ENCODE assay signal across 9 cellular contexts in genomic region chr5:168946363-168946762, GRCh38.
A peak's percentile ranks its signal among the peaks of the same experiment; 100 is the strongest.
DNase-seq lines count a peak whose midpoint lies in the region; ATAC-seq, FAIRE-seq and TF ChIP-seq lines count a peak whose summit lies in the region.
"Had no signal": no experiment of that assay in that cellular context is flagged by ENCODE, and none has a peak within 500 bp of the region (broad histone marks: within the 10 kb centered on the region; RNA-seq: fewer than 3 reads in every experiment).

No MANE protein-coding gene starts in this region.

- ATAC-seq in GM12878 (peak; percentile 16; the same call in 1 of the 3 replicates), left lung (peak; percentile 14), left lobe of liver (no peak), GM19467 (IDR thresholded peaks at IDR 0.05; ENCODE audit: unreplicated experiment) (no peak), HG02571 (IDR thresholded peaks at IDR 0.05; ENCODE audit: unreplicated experiment) (no peak)

- H3K9ac ChIP-seq in GM12878 (ENCODE audit: control insufficient read depth, insufficient read depth, low read length) = no peak overlapping the region
- H3K9ac ChIP-seq in kidney (ENCODE audit: low read length in 2 of 2) = no peak overlapping the region

- CTCF ChIA-PET in HEK293 (lab: Yijun Ruan, JAX) (interaction anchor here (0.6 to 2.5 kb wide), 15 partner anchors 9 to 635 kb away, joined by 3 to 12 read pairs (median 4); no protein-coding TSS in a partner anchor), GM12878 (lab: Yijun Ruan, JAX) (interaction anchor here (1.0 to 1.4 kb wide), 3 partner anchors 10 to 41 kb away, joined by 3 to 5 read pairs (median 4); no protein-coding TSS in a partner anchor)

- RAD21 ChIA-PET in GM12878 (lab: Charles Lee; ENCODE audit: unreplicated experiment) = no interaction called here

- no peak overlapping the region for H3K4me2 ChIP-seq in GM12878 (ENCODE audit: control insufficient read depth, insufficient read depth)

- H3K27ac ChIP-seq in HEK293 (ENCODE audit: extremely low read depth, low read depth, low read length) (no peak overlapping the region), GM12878 (ENCODE audit: control insufficient read depth, insufficient read depth) (no peak overlapping the region), left lung (no peak overlapping the region), kidney (ENCODE audit: low read depth in 2 of 2, low read length in 2 of 2) (no peak overlapping the region)

- 51% methylated on average over 6 of the region's 6 CpGs for WGBS in GM12878 (ENCODE audit: insufficient coverage, insufficient replicate concordance, low lambda C conversion rate, missing lambda C conversion rate)

- FAIRE-seq in GM12878 (lab: Jason Lieb, UNC) (no peak), kidney (lab: Jason Lieb, UNC) (no peak)

- H3K4me3 ChIP-seq in HEK293 (ENCODE audit: low read depth, low read length) (no peak overlapping the region), GM12878 (no peak overlapping the region), left lung (no peak overlapping the region), kidney (ENCODE audit: low read length in 2 of 2) (no peak overlapping the region)

- POLR2A ChIA-PET in HEK293 (lab: Yijun Ruan, JAX) = no interaction called here
- POLR2A ChIA-PET in GM12878 (lab: Charles Lee) = no interaction called here

- peak; percentile 71 for TF ChIP-seq CTCF in HEK293 (tag by site-specific recombination; IDR thresholded peaks at IDR 0.05)
- TF ChIP-seq CTCF in GM12878 (IDR thresholded peaks at IDR 0.05 in 2 of 3, conservative IDR thresholded peaks at IDR 0.05 in 1 of 3; ENCODE audit: control insufficient read depth in 2 of 3, extremely low read depth in 1 of 3, insufficient read depth in 1 of 3, low read depth in 3 of 3, low read length in 3 of 3) = peak in 2 of 3 experiments; percentile 10 to 40; a peak in 2 of 6 replicates
- no peak for TF ChIP-seq CTCF in left lung (IDR thresholded peaks at IDR 0.05)
- TF ChIP-seq CTCF in kidney (IDR thresholded peaks at IDR 0.05; ENCODE audit: borderline replicate concordance, extremely low read depth, insufficient read depth) = no peak

- SMC1A ChIA-PET in GM12878 (lab: Charles Lee; ENCODE audit: uncharacterized antibody, unreplicated experiment) = interaction anchor here (0.8 to 1.3 kb wide), 2 partner anchors 41 to 634 kb away, joined by 4 to 5 read pairs; no protein-coding TSS in a partner anchor

- intact Hi-C loops in GM12878 (cut with micrococcal nuclease; ENCODE audit: unreplicated experiment) = loop anchor here (1.0 to 10.0 kb wide), 2 partner anchors 242 to 267 kb away; no protein-coding TSS in a partner anchor
- intact Hi-C loops in left lung (cut with DNase I) = no loop called here
- intact Hi-C loops in kidney (cut with DNase I) = no loop called here

- no peak for TF ChIP-seq EP300 in GM12878 (IDR thresholded peaks at IDR 0.05; ENCODE audit: borderline replicate concordance in 1 of 2, control insufficient read depth in 1 of 2, low read depth in 2 of 2, low read length in 2 of 2)

- DNase-seq in D341Med (ENCODE audit: low spot score) (peak; percentile 69), GM12878 (ENCODE audit: low read depth, low spot score) (no peak), left lung (no peak), left lobe of liver (ENCODE audit: low spot score) (no peak), kidney (no peak)
- DNase-seq: GDM1 had no signal

- H3K4me1 ChIP-seq in HEK293 (ENCODE audit: control insufficient read depth, insufficient read depth, low read length) (no peaks in the 10 kb centered on the region), GM12878 (ENCODE audit: control insufficient read depth, insufficient read depth, low read length) (no peaks in the 10 kb centered on the region), left lung (no peaks in the 10 kb centered on the region), kidney (ENCODE audit: control insufficient read depth in 1 of 2, insufficient read depth in 1 of 2, low read depth in 1 of 2, low read length in 2 of 2) (no peaks in the 10 kb centered on the region)

- H3K9me3 ChIP-seq in HEK293 (ENCODE audit: control insufficient read depth, insufficient read depth, low read depth, low read length) (no peaks in the 10 kb centered on the region), GM12878 (replicated peaks; ENCODE audit: control insufficient read depth, insufficient read depth, low read length) (no peaks in the 10 kb centered on the region), left lung (no peaks in the 10 kb centered on the region), kidney (ENCODE audit: control insufficient read depth in 1 of 2, low read length in 2 of 2) (no peaks in the 10 kb centered on the region)

- in situ Hi-C loops in GM12878 (cut with MboI) = no loop called here

- TF ChIP-seq POLR2A in GM12878 (IDR thresholded peaks at IDR 0.05; ENCODE audit: low read depth, low read length) = no peak

- TF ChIP-seq RAD21 in GM12878 (IDR thresholded peaks at IDR 0.05; ENCODE audit: insufficient read depth, low read depth, low read length) = peak; percentile 38

- no peaks in the 10 kb centered on the region for H4K20me1 ChIP-seq in GM12878 (ENCODE audit: control insufficient read depth, insufficient read depth)

- no peak overlapping the region for H2AFZ ChIP-seq in GM12878 (ENCODE audit: control insufficient read depth, low read depth, low read length)

- no peaks in the 10 kb centered on the region for H3K79me2 ChIP-seq in GM12878 (ENCODE audit: control insufficient read depth, insufficient read depth, low read length)

- H3K36me3 ChIP-seq in HEK293 (ENCODE audit: control insufficient read depth in 2 of 2, insufficient read depth in 1 of 2, low read length in 2 of 2) = no peaks in the 10 kb centered on the region
- H3K36me3 ChIP-seq in GM12878 (ENCODE audit: control insufficient read depth in 2 of 2, insufficient read depth in 2 of 2, low read length in 1 of 2) = no peaks in the 10 kb centered on the region
- no peaks in the 10 kb centered on the region for H3K36me3 ChIP-seq in left lung
- no peaks in the 10 kb centered on the region for H3K36me3 ChIP-seq in kidney (ENCODE audit: control insufficient read depth in 1 of 2, insufficient read depth in 2 of 2, low read length in 2 of 2)

- peaks cover 0 to under 1% of the 10 kb centered on the region in 2 experiments; a peak in 1 of 4 replicates for H3K27me3 ChIP-seq in GM12878 (replicated peaks in 1 of 2; ENCODE audit: control insufficient read depth in 2 of 2, insufficient read depth in 2 of 2, low read length in 1 of 2)
- H3K27me3 ChIP-seq in left lung = peaks cover 0 to 10% of the 10 kb centered on the region in 2 donors

- no TSS peak for BruUV-seq in GM12878 (replicated peaks; lab: Mats Ljungman, UMichigan)

TF ChIP-seq in HEK293, 187 proteins besides CTCF, POLR2A, EP300 and RAD21 (continues in another document):
- TF ChIP-seq ZNF654 (tag by site-specific recombination; IDR thresholded peaks at IDR 0.05; ENCODE audit: low read depth) = peak; percentile 26
- no peak for TF ChIP-seq SP2 (tag by site-specific recombination; IDR thresholded peaks at IDR 0.05)
- TF ChIP-seq, protein P1, sequence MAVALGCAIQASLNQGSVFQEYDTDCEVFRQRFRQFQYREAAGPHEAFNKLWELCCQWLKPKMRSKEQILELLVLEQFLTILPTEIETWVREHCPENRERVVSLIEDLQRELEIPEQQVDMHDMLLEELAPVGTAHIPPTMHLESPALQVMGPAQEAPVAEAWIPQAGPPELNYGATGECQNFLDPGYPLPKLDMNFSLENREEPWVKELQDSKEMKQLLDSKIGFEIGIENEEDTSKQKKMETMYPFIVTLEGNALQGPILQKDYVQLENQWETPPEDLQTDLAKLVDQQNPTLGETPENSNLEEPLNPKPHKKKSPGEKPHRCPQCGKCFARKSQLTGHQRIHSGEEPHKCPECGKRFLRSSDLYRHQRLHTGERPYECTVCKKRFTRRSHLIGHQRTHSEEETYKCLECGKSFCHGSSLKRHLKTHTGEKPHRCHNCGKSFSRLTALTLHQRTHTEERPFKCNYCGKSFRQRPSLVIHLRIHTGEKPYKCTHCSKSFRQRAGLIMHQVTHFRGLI (tag by site-specific recombination; IDR thresholded peaks at IDR 0.05) = no peak
- no peak for TF ChIP-seq SP7 (tag by site-specific recombination; IDR thresholded peaks at IDR 0.05)
- TF ChIP-seq ZNF37A (tag by site-specific recombination; IDR thresholded peaks at IDR 0.05) = no peak

TF ChIP-seq in GM12878, 131 proteins besides CTCF, POLR2A, EP300 and RAD21 (continues in another document):
- TF ChIP-seq, protein P2, sequence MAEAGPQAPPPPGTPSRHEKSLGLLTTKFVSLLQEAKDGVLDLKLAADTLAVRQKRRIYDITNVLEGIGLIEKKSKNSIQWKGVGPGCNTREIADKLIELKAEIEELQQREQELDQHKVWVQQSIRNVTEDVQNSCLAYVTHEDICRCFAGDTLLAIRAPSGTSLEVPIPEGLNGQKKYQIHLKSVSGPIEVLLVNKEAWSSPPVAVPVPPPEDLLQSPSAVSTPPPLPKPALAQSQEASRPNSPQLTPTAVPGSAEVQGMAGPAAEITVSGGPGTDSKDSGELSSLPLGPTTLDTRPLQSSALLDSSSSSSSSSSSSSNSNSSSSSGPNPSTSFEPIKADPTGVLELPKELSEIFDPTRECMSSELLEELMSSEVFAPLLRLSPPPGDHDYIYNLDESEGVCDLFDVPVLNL (IDR thresholded peaks at IDR 0.05; ENCODE audit: low read depth, low read length) = no peak

Comparison
In these comparisons a context has a peak if more than half of its experiments do, and no peak if none do; other contexts are left out.
1. CTCF ChIP-seq: peak in HEK293 (single experiment) and GM12878 (2 of 3); none in left lung (0 of 2) and kidney (single experiment).
2. ATAC-seq: peak in GM12878 (single experiment) and left lung (single experiment); none in left lobe of liver (single experiment), GM19467 (single experiment) and HG02571 (single experiment).